Comparison of ENCODE assay signal across 8 cellular contexts in genomic region chr2:219178377-219179175, GRCh38. TPM values are rescaled to one million over a fixed set of nuclear protein-coding genes. Genes with fewer than 3 reads are reported as not detected.
DNase-seq lines count a peak whose midpoint lies in the region; ATAC-seq, FAIRE-seq and TF ChIP-seq lines count a peak whose summit lies in the region.

No MANE protein-coding gene starts in this region.

- no peak for TF ChIP-seq CTCF in HepG2 (CRISPR knock-in tag; IDR thresholded peaks at IDR 0.05)

- H3K27ac ChIP-seq in HepG2 (ENCODE audit: extremely low read length, insufficient read depth, low read length), result peak overlapping the region; percentile 90

- peak overlapping the region; percentile 99 for H3K27ac Mint-ChIP-seq in T-helper 17 cell

- CTCF ChIA-PET in HepG2 (lab: Yijun Ruan, JAX; ENCODE audit: low intra/inter-chr PET ratio, low total read pairs), result interaction anchor here (1.7 kb wide), 1 partner anchor 18 kb away, joined by 4 read pairs; the partner anchor contains the start of gene NHEJ1

- H3K4me1 Mint-ChIP-seq in T-helper 17 cell, result peaks cover 51% of the 10 kb centered on the region

- H3K27me3 ChIP-seq in HepG2 (ENCODE audit: control insufficient read depth in 1 of 2, insufficient read depth in 2 of 2, low read length in 2 of 2), result no peaks in the 10 kb centered on the region; a peak in 1 of 5 replicates

- H3K4me2 ChIP-seq in HepG2 (ENCODE audit: low read depth, low read length), result peak overlapping the region; percentile 100

- FAIRE-seq in HepG2 (lab: Jason Lieb, UNC), result no peak

- H2AFZ ChIP-seq in HepG2 (ENCODE audit: low read length), result no peak overlapping the region

- peaks cover 7% of the 10 kb centered on the region for H3K36me3 Mint-ChIP-seq in T-helper 17 cell (ENCODE audit: low read depth)

- H3K9me3 ChIP-seq in T-helper 17 cell (ENCODE audit: control insufficient read depth, low read length, poor library complexity, severe bottlenecking), result no peaks in the 10 kb centered on the region
- H3K9me3 ChIP-seq in HepG2 (ENCODE audit: low read length), result no peaks in the 10 kb centered on the region

- POLR2A ChIA-PET in HepG2 (lab: Yijun Ruan, JAX), result interaction anchor here (1.3 to 10.4 kb wide), 3 partner anchors 21 to 30 kb away, joined by 3 to 227 read pairs (median 6); partner anchors contain the start of gene ZFAND2B

- in situ Hi-C loops in HepG2 (cut with HindIII; ENCODE audit: extremely low pct_ligation_motif_present, low pct_unique_long_range_greater_than_20kb), result no loop called here

- TF ChIP-seq POLR2A in HepG2 (IDR thresholded peaks at IDR 0.05; ENCODE audit: insufficient read depth in 1 of 2, low read depth in 2 of 2, low read length in 2 of 2), result no peak; a peak in 1 of 4 replicates

- no peak for TF ChIP-seq RAD21 in HepG2 (CRISPR knock-in tag; IDR thresholded peaks at IDR 0.05)

- H3K27me3 Mint-ChIP-seq in T-helper 17 cell, result no peaks in the 10 kb centered on the region

- intact Hi-C loops in HepG2 (cut with micrococcal nuclease; ENCODE audit: unreplicated experiment), result no loop called here

- H3K9ac ChIP-seq in HepG2 (ENCODE audit: insufficient read depth, low read depth, low read length), result peak overlapping the region; percentile 82

- DNase-seq in CD1c-positive myeloid dendritic cell (ENCODE audit: extremely low spot score) (peak; percentile 37), T-helper 17 cell (peak; percentile 20 to 38 (median 38)), cerebellum (ENCODE audit: low spot score) (peak; percentile 58), HepG2 (ENCODE audit: low spot score) (no peak), foreskin melanocyte (no peak)
- peak; percentile 18 to 28 for DNase-seq in stimulated activated CD4-positive, alpha-beta T cell treated with anti-CD3 and anti-CD28 coated beads, Interleukin-4, amount 100 ng/mL, for 48 hours (ENCODE audit: low read depth in 2 of 2)

- H3K36me3 ChIP-seq in HepG2 (replicated peaks in 1 of 2; ENCODE audit: control insufficient read depth in 1 of 2, insufficient read depth in 2 of 2, low read length in 2 of 2), result peaks cover 31 to 57% of the 10 kb centered on the region in 2 experiments

- TF ChIP-seq EP300 in HepG2 (IDR thresholded peaks at IDR 0.05; ENCODE audit: low read depth in 2 of 2, low read length in 2 of 2) (no peak), HepG2 (CRISPR knock-in tag; IDR thresholded peaks at IDR 0.05; ENCODE audit: borderline replicate concordance) (no peak)

- ATAC-seq in GM19438 (IDR thresholded peaks at IDR 0.05; ENCODE audit: low read depth, unreplicated experiment) (peak; percentile 16), HG03520 (IDR thresholded peaks at IDR 0.05; ENCODE audit: unreplicated experiment) (peak; percentile 14), T-helper 17 cell (peak; percentile 3), HepG2 (peak; percentile 1)

- WGBS in HepG2 (ENCODE audit: low lambda C conversion rate), result 8% methylated on average over 32 of the region's 45 CpGs

- H3K4me1 ChIP-seq in HepG2 (ENCODE audit: insufficient read depth, low read length), result peaks cover 37% of the 10 kb centered on the region

- peaks cover 26% of the 10 kb centered on the region for H3K79me2 ChIP-seq in HepG2 (ENCODE audit: insufficient read depth, low read length)

- H3K4me3 ChIP-seq in HepG2 (replicated peaks in 1 of 3; ENCODE audit: insufficient read depth in 1 of 3, low read depth in 2 of 3, low read length in 3 of 3), result peak overlapping the region; percentile 72 to 87 (median 79)

- BruUV-seq in HepG2 (replicated peaks; lab: Mats Ljungman, UMichigan), result no TSS peak

- peak overlapping the region; percentile 94 for H3K4me3 Mint-ChIP-seq in T-helper 17 cell

- H4K20me1 ChIP-seq in HepG2 (ENCODE audit: insufficient read depth, low read length), result no peaks in the 10 kb centered on the region

RNA-seq across cellular contexts. Expression of gene RETREG2, which starts 0.5 kb away (rescaled TPM):
- total RNA-seq in T-helper 17 cell (10 to 100 TPM; 78.4 to 81.4 TPM), cerebellum (42.8 TPM), HepG2 (2016; rRNA removed; fragmentation: Illumina TruSeq; extraction: Trizol) (59.7 and 86.0 TPM in 2 replicates)
- 29.5 and 34.8 TPM in 2 replicates for total RNA-seq in HepG2 (2016; cell fraction: cytosol; rRNA removed; fragmentation: Illumina TruSeq; extraction: Trizol; ENCODE audit: low read depth)
- 56.6 and 88.6 TPM in 2 replicates for total RNA-seq in HepG2 (2016; cell fraction: insoluble cytoplasmic fraction; rRNA removed; fragmentation: Illumina TruSeq; extraction: Trizol)
- 119 and 127 TPM in 2 replicates for total RNA-seq in HepG2 (2016; cell fraction: membrane; rRNA removed; fragmentation: Illumina TruSeq; extraction: Trizol)
- 52.2 and 63.7 TPM in 2 replicates for total RNA-seq in HepG2 (2016; cell fraction: nucleus; rRNA removed; fragmentation: Illumina TruSeq; extraction: Trizol)
- 134 and 137 TPM in 2 replicates for polyA plus RNA-seq in HepG2 (2011; rRNA removed)
- polyA plus RNA-seq in HepG2 (2011; cell fraction: cytosol; rRNA removed), result 145 and 149 TPM in 2 replicates
- polyA plus RNA-seq in HepG2 (2011; cell fraction: nucleus; rRNA removed), result 127 and 155 TPM in 2 replicates
- 82.7 and 89.2 TPM in 2 replicates for polyA plus RNA-seq in HepG2 (2012)
- polyA plus RNA-seq in HepG2 (2016; cell fraction: cytosol; fragmentation: Illumina TruSeq; extraction: Trizol; ENCODE audit: low read depth), result 47.5 and 51.2 TPM in 2 replicates
- polyA plus RNA-seq in HepG2 (2016; cell fraction: insoluble cytoplasmic fraction; fragmentation: Illumina TruSeq; extraction: Trizol; ENCODE audit: low read depth), result 51.2 and 58.4 TPM in 2 replicates
- polyA plus RNA-seq in HepG2 (2016; cell fraction: membrane; fragmentation: Illumina TruSeq; extraction: Trizol; ENCODE audit: low read depth), result 95.6 and 101 TPM in 2 replicates
- polyA plus RNA-seq in HepG2 (2016; cell fraction: nucleus; fragmentation: Illumina TruSeq; extraction: Trizol; ENCODE audit: insufficient read depth, low read depth), result 84.0 and 89.2 TPM in 2 replicates
- 148 and 315 TPM in 2 replicates for polyA minus RNA-seq in HepG2 (2011; rRNA and poly(A)+ RNA removed; ENCODE audit: low replicate concordance)
- 63.9 and 70.8 TPM in 2 replicates for polyA minus RNA-seq in HepG2 (2011; cell fraction: cytosol; rRNA and poly(A)+ RNA removed)
- polyA minus RNA-seq in HepG2 (2011; cell fraction: nucleus; rRNA and poly(A)+ RNA removed), result 91.3 and 97.2 TPM in 2 replicates

RNA-seq across cellular contexts. Expression of gene CNPPD1, which starts 1.9 kb away (rescaled TPM):
- total RNA-seq in T-helper 17 cell (10 to 100 TPM; 50.8 to 58.1 TPM), cerebellum (20.5 TPM), HepG2 (2016; rRNA removed; fragmentation: Illumina TruSeq; extraction: Trizol) (24.8 and 35.5 TPM in 2 replicates)
- total RNA-seq in HepG2 (2016; cell fraction: cytosol; rRNA removed; fragmentation: Illumina TruSeq; extraction: Trizol; ENCODE audit: low read depth), result 5.6 and 5.7 TPM in 2 replicates
- total RNA-seq in HepG2 (2016; cell fraction: insoluble cytoplasmic fraction; rRNA removed; fragmentation: Illumina TruSeq; extraction: Trizol), result 24.2 and 37.7 TPM in 2 replicates
- total RNA-seq in HepG2 (2016; cell fraction: membrane; rRNA removed; fragmentation: Illumina TruSeq; extraction: Trizol), result 10.3 and 10.6 TPM in 2 replicates
- 27.6 TPM in 2 replicates for total RNA-seq in HepG2 (2016; cell fraction: nucleus; rRNA removed; fragmentation: Illumina TruSeq; extraction: Trizol)
- polyA plus RNA-seq in HepG2 (2011; rRNA removed), result 49.4 and 60.7 TPM in 2 replicates
- 45.0 and 48.2 TPM in 2 replicates for polyA plus RNA-seq in HepG2 (2011; cell fraction: cytosol; rRNA removed)
- 83.0 and 83.9 TPM in 2 replicates for polyA plus RNA-seq in HepG2 (2011; cell fraction: nucleus; rRNA removed)
- polyA plus RNA-seq in HepG2 (2012), result 34.1 and 38.6 TPM in 2 replicates
- 5.2 and 5.3 TPM in 2 replicates for polyA plus RNA-seq in HepG2 (2016; cell fraction: cytosol; fragmentation: Illumina TruSeq; extraction: Trizol; ENCODE audit: low read depth)
- polyA plus RNA-seq in HepG2 (2016; cell fraction: insoluble cytoplasmic fraction; fragmentation: Illumina TruSeq; extraction: Trizol; ENCODE audit: low read depth), result 27.2 and 31.3 TPM in 2 replicates
- polyA plus RNA-seq in HepG2 (2016; cell fraction: membrane; fragmentation: Illumina TruSeq; extraction: Trizol; ENCODE audit: low read depth), result 8.6 and 9.8 TPM in 2 replicates
- polyA plus RNA-seq in HepG2 (2016; cell fraction: nucleus; fragmentation: Illumina TruSeq; extraction: Trizol; ENCODE audit: insufficient read depth, low read depth), result 62.0 and 62.4 TPM in 2 replicates
- polyA minus RNA-seq in HepG2 (2011; rRNA and poly(A)+ RNA removed; ENCODE audit: low replicate concordance), result 12.3 and 51.1 TPM in 2 replicates
- polyA minus RNA-seq in HepG2 (2011; cell fraction: cytosol; rRNA and poly(A)+ RNA removed), result 13.9 and 15.4 TPM in 2 replicates
- polyA minus RNA-seq in HepG2 (2011; cell fraction: nucleus; rRNA and poly(A)+ RNA removed), result 14.2 and 14.8 TPM in 2 replicates

RNA-seq across cellular contexts. Expression of gene SLC23A3, which starts 8.7 kb away (rescaled TPM):
- total RNA-seq in T-helper 17 cell, result 1 to 10 TPM in 1 of 2 donors, under 1 TPM in 1; 0.65 to 1.0 TPM
- total RNA-seq in cerebellum, result 1.3 TPM
- 0.38 TPM in 1 of 2 replicates, not detected in the other for total RNA-seq in HepG2 (2016; rRNA removed; fragmentation: Illumina TruSeq; extraction: Trizol)
- 0.40 and 0.71 TPM in 2 replicates for total RNA-seq in HepG2 (2016; cell fraction: cytosol; rRNA removed; fragmentation: Illumina TruSeq; extraction: Trizol; ENCODE audit: low read depth)
- 0.37 TPM in 1 of 2 replicates, not detected in the other for total RNA-seq in HepG2 (2016; cell fraction: insoluble cytoplasmic fraction; rRNA removed; fragmentation: Illumina TruSeq; extraction: Trizol)
- total RNA-seq in HepG2 (2016; cell fraction: membrane; rRNA removed; fragmentation: Illumina TruSeq; extraction: Trizol), result 0.21 and 0.37 TPM in 2 replicates
- 0.34 and 0.56 TPM in 2 replicates for total RNA-seq in HepG2 (2016; cell fraction: nucleus; rRNA removed; fragmentation: Illumina TruSeq; extraction: Trizol)
- 0.78 and 2.1 TPM in 2 replicates for polyA plus RNA-seq in HepG2 (2011; rRNA removed)
- 0.10 and 0.12 TPM in 2 replicates for polyA plus RNA-seq in HepG2 (2011; cell fraction: cytosol; rRNA removed)
- 7.7 and 12.3 TPM in 2 replicates for polyA plus RNA-seq in HepG2 (2011; cell fraction: nucleus; rRNA removed)
- 0.89 and 1.8 TPM in 2 replicates for polyA plus RNA-seq in HepG2 (2012)
- not detected in 2 replicates for polyA plus RNA-seq in HepG2 (2016; cell fraction: cytosol; fragmentation: Illumina TruSeq; extraction: Trizol; ENCODE audit: low read depth)
- polyA plus RNA-seq in HepG2 (2016; cell fraction: insoluble cytoplasmic fraction; fragmentation: Illumina TruSeq; extraction: Trizol; ENCODE audit: low read depth), result not detected in 2 replicates
- polyA plus RNA-seq in HepG2 (2016; cell fraction: membrane; fragmentation: Illumina TruSeq; extraction: Trizol; ENCODE audit: low read depth), result not detected in 2 replicates
- 2.0 and 2.1 TPM in 2 replicates for polyA plus RNA-seq in HepG2 (2016; cell fraction: nucleus; fragmentation: Illumina TruSeq; extraction: Trizol; ENCODE audit: insufficient read depth, low read depth)
- 2.2 and 2.4 TPM in 2 replicates for polyA minus RNA-seq in HepG2 (2011; rRNA and poly(A)+ RNA removed; ENCODE audit: low replicate concordance)
- 0.30 TPM in 1 of 2 replicates, not detected in the other for polyA minus RNA-seq in HepG2 (2011; cell fraction: cytosol; rRNA and poly(A)+ RNA removed)
- polyA minus RNA-seq in HepG2 (2011; cell fraction: nucleus; rRNA and poly(A)+ RNA removed), result 3.2 and 5.2 TPM in 2 replicates

RNA-seq across cellular contexts. Expression of gene NHEJ1, which starts 18.0 kb away (rescaled TPM):
- total RNA-seq in T-helper 17 cell, result 10 to 100 TPM; 11.8 to 15.2 TPM
- total RNA-seq in cerebellum, result 18.1 TPM
- 30.7 and 42.1 TPM in 2 replicates for total RNA-seq in HepG2 (2016; rRNA removed; fragmentation: Illumina TruSeq; extraction: Trizol)
- total RNA-seq in HepG2 (2016; cell fraction: cytosol; rRNA removed; fragmentation: Illumina TruSeq; extraction: Trizol; ENCODE audit: low read depth), result 6.5 and 7.7 TPM in 2 replicates
- total RNA-seq in HepG2 (2016; cell fraction: insoluble cytoplasmic fraction; rRNA removed; fragmentation: Illumina TruSeq; extraction: Trizol), result 30.0 and 42.5 TPM in 2 replicates
- total RNA-seq in HepG2 (2016; cell fraction: membrane; rRNA removed; fragmentation: Illumina TruSeq; extraction: Trizol), result 17.1 and 17.3 TPM in 2 replicates
- 16.1 and 17.3 TPM in 2 replicates for total RNA-seq in HepG2 (2016; cell fraction: nucleus; rRNA removed; fragmentation: Illumina TruSeq; extraction: Trizol)
- polyA plus RNA-seq in HepG2 (2011; rRNA removed), result 23.8 and 30.0 TPM in 2 replicates
- polyA plus RNA-seq in HepG2 (2011; cell fraction: cytosol; rRNA removed), result 23.3 and 26.7 TPM in 2 replicates
- polyA plus RNA-seq in HepG2 (2011; cell fraction: nucleus; rRNA removed), result 12.3 and 14.8 TPM in 2 replicates
- 20.2 and 22.8 TPM in 2 replicates for polyA plus RNA-seq in HepG2 (2012)
- polyA plus RNA-seq in HepG2 (2016; cell fraction: cytosol; fragmentation: Illumina TruSeq; extraction: Trizol; ENCODE audit: low read depth), result 5.5 and 6.1 TPM in 2 replicates
- 35.8 and 40.0 TPM in 2 replicates for polyA plus RNA-seq in HepG2 (2016; cell fraction: insoluble cytoplasmic fraction; fragmentation: Illumina TruSeq; extraction: Trizol; ENCODE audit: low read depth)
- 11.3 and 13.4 TPM in 2 replicates for polyA plus RNA-seq in HepG2 (2016; cell fraction: membrane; fragmentation: Illumina TruSeq; extraction: Trizol; ENCODE audit: low read depth)
- 14.3 and 14.5 TPM in 2 replicates for polyA plus RNA-seq in HepG2 (2016; cell fraction: nucleus; fragmentation: Illumina TruSeq; extraction: Trizol; ENCODE audit: insufficient read depth, low read depth)
- polyA minus RNA-seq in HepG2 (2011; rRNA and poly(A)+ RNA removed; ENCODE audit: low replicate concordance), result 47.0 and 114 TPM in 2 replicates
- polyA minus RNA-seq in HepG2 (2011; cell fraction: cytosol; rRNA and poly(A)+ RNA removed), result 20.4 and 25.8 TPM in 2 replicates
- 19.6 and 28.0 TPM in 2 replicates for polyA minus RNA-seq in HepG2 (2011; cell fraction: nucleus; rRNA and poly(A)+ RNA removed)

RNA-seq across cellular contexts. Expression of gene ZFAND2B, which starts 28.0 kb away (rescaled TPM):
- total RNA-seq in T-helper 17 cell, result 10 to 100 TPM; 65.3 to 71.1 TPM
- 12.2 TPM for total RNA-seq in cerebellum
- 39.4 and 53.3 TPM in 2 replicates for total RNA-seq in HepG2 (2016; rRNA removed; fragmentation: Illumina TruSeq; extraction: Trizol)
- 97.6 and 112 TPM in 2 replicates for total RNA-seq in HepG2 (2016; cell fraction: cytosol; rRNA removed; fragmentation: Illumina TruSeq; extraction: Trizol; ENCODE audit: low read depth)
- 37.3 and 56.7 TPM in 2 replicates for total RNA-seq in HepG2 (2016; cell fraction: insoluble cytoplasmic fraction; rRNA removed; fragmentation: Illumina TruSeq; extraction: Trizol)
- total RNA-seq in HepG2 (2016; cell fraction: membrane; rRNA removed; fragmentation: Illumina TruSeq; extraction: Trizol), result 81.3 and 81.5 TPM in 2 replicates
- 38.7 and 41.0 TPM in 2 replicates for total RNA-seq in HepG2 (2016; cell fraction: nucleus; rRNA removed; fragmentation: Illumina TruSeq; extraction: Trizol)
- 115 and 139 TPM in 2 replicates for polyA plus RNA-seq in HepG2 (2011; rRNA removed)
- 86.0 and 119 TPM in 2 replicates for polyA plus RNA-seq in HepG2 (2011; cell fraction: cytosol; rRNA removed)
- polyA plus RNA-seq in HepG2 (2011; cell fraction: nucleus; rRNA removed), result 440 and 456 TPM in 2 replicates
- 61.3 and 62.2 TPM in 2 replicates for polyA plus RNA-seq in HepG2 (2012)
- 85.1 and 89.2 TPM in 2 replicates for polyA plus RNA-seq in HepG2 (2016; cell fraction: cytosol; fragmentation: Illumina TruSeq; extraction: Trizol; ENCODE audit: low read depth)
- polyA plus RNA-seq in HepG2 (2016; cell fraction: insoluble cytoplasmic fraction; fragmentation: Illumina TruSeq; extraction: Trizol; ENCODE audit: low read depth), result 42.7 and 45.5 TPM in 2 replicates
- polyA plus RNA-seq in HepG2 (2016; cell fraction: membrane; fragmentation: Illumina TruSeq; extraction: Trizol; ENCODE audit: low read depth), result 68.1 and 69.5 TPM in 2 replicates
- polyA plus RNA-seq in HepG2 (2016; cell fraction: nucleus; fragmentation: Illumina TruSeq; extraction: Trizol; ENCODE audit: insufficient read depth, low read depth), result 75.7 and 78.1 TPM in 2 replicates
- 29.2 and 84.0 TPM in 2 replicates for polyA minus RNA-seq in HepG2 (2011; rRNA and poly(A)+ RNA removed; ENCODE audit: low replicate concordance)
- polyA minus RNA-seq in HepG2 (2011; cell fraction: cytosol; rRNA and poly(A)+ RNA removed), result 21.6 and 22.7 TPM in 2 replicates
- polyA minus RNA-seq in HepG2 (2011; cell fraction: nucleus; rRNA and poly(A)+ RNA removed), result 88.6 and 99.7 TPM in 2 replicates

Comparison
In these comparisons a context has a peak if more than half of its experiments do, and no peak if none do; other contexts are left out.
1. DNase-seq: peak in CD1c-positive myeloid dendritic cell (single experiment), T-helper 17 cell (3 of 3), cerebellum (single experiment) and stimulated activated CD4-positive, alpha-beta T cell treated with anti-CD3 and anti-CD28 coated beads, Interleukin-4, amount 100 ng/mL, for 48 hours (2 of 2); none in HepG2 (single experiment) and foreskin melanocyte (single experiment).
2. Peak in every context shown above with its lines, with median percentiles within 50 percentile points of each other: ATAC-seq.